Comparison of ENCODE assay signal across 18 cellular contexts in the genomic region with DNA sequence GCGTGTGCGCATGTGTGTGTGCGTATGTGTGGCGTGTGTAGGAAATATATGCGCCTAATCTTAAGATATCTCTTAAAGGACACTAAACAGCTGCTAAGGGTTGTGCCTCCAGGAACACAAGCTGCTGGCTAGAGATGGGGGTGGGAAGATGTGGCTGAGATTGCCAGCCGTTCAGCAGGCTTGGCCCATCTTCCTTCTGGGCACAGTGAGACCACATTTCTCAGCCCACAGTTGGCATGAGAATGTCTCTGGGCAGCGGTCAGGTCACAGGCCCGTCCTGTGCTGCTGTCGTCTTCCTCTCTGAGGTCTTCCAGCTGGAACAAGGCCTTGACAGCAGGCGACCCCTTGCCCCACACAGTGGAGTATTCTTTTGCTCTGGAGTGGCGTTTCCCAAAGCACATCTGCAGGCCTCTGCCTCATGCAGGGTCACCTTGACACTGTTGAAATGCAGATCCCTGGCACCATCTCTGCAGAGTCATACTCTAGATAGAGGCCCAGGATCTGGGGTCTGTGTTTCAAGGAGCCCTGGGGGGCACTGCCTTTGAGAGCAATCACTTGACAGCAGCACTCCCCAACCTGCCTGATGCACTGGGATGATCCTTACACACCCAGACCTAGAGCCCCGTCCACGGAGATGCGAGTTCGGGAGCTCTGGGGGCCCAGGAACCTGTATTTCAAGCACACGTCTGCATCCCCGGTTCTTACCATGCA.
"Had no signal": no experiment of that assay in that cellular context is flagged by ENCODE, and none has a peak within 500 bp of the region (broad histone marks: within the 10 kb centered on the region; RNA-seq: fewer than 3 reads in every experiment).

No MANE protein-coding gene starts in this region.

- DNase-seq: central memory CD4-positive, alpha-beta T cell; cortex of kidney; dorsolateral prefrontal cortex; effector memory CD4-positive, alpha-beta T cell; glutamatergic neuron; left ventricle myocardium inferior; lower lobe of right lung; mesenchymal stem cell; naive B cell; small intestine; stimulated activated CD4-positive, alpha-beta T cell treated with anti-CD3 and anti-CD28 coated beads, Interleukin-12 subunit alpha, Interleukin-12 subunit beta, amount 100 ng/mL, for 4 hours; stimulated activated naive CD4-positive, alpha-beta T cell; thyroid gland had no signal

- H3K27ac ChIP-seq: dorsolateral prefrontal cortex, epithelial cell of prostate, esophagus muscularis mucosa, gastroesophageal sphincter, left ventricle myocardium inferior, lower lobe of right lung, right atrium auricular region, thyroid gland, upper lobe of right lung had no signal

- ATAC-seq: gastroesophageal sphincter, lower lobe of right lung, upper lobe of right lung had no signal

- H3K9me3 ChIP-seq: esophagus muscularis mucosa, gastroesophageal sphincter, left ventricle myocardium inferior, lower lobe of right lung, right atrium auricular region, thyroid gland, upper lobe of right lung had no signal

- H3K27me3 ChIP-seq: right atrium auricular region, thyroid gland had no signal

- H3K36me3 ChIP-seq: esophagus muscularis mucosa, gastroesophageal sphincter, left ventricle myocardium inferior, lower lobe of right lung, right atrium auricular region, thyroid gland, upper lobe of right lung had no signal

- H3K4me3 ChIP-seq: dorsolateral prefrontal cortex, esophagus muscularis mucosa, gastroesophageal sphincter, left ventricle myocardium inferior, lower lobe of right lung, right atrium auricular region, thyroid gland, upper lobe of right lung had no signal

- H3K4me1 ChIP-seq: esophagus muscularis mucosa, left ventricle myocardium inferior, lower lobe of right lung, right atrium auricular region, thyroid gland, upper lobe of right lung had no signal
